Comparison of ENCODE assay signal across 18 cellular contexts in genomic region chr4:120105472-120105871, GRCh38. TPM values are rescaled to one million over a fixed set of nuclear protein-coding genes. Genes with fewer than 3 reads are reported as not detected.
DNase-seq lines count a peak whose midpoint lies in the region; ATAC-seq and TF ChIP-seq lines count a peak whose summit lies in the region.
"Had no signal": no experiment of that assay in that cellular context is flagged by ENCODE, and none has a peak within 500 bp of the region (broad histone marks: within the 10 kb centered on the region; RNA-seq: fewer than 3 reads in every experiment).

No MANE protein-coding gene starts in this region.

- no peak for TF ChIP-seq CTCF in chondrocyte (IDR thresholded peaks at IDR 0.05)

- H3K27ac Mint-ChIP-seq in stimulated activated memory B cell treated with anti-CD40 and anti-IgM and Interleukin-4, amounts not matched to agents 10 μg/mL and 1 μg/mL and 100 μg/mL, for 72 hours, result no peak overlapping the region
- H3K27ac Mint-ChIP-seq in chondrocyte (ENCODE audit: unreplicated experiment), result no peak overlapping the region
- H3K27ac Mint-ChIP-seq: activated naive CD8-positive, alpha-beta T cell treated with anti-CD3 and anti-CD28 coated beads for 36 hours; CD4-positive, CD25-positive, alpha-beta regulatory T cell; naive thymus-derived CD8-positive, alpha-beta T cell had no signal

- H3K27me3 Mint-ChIP-seq in stimulated activated memory B cell treated with anti-CD40 and anti-IgM and Interleukin-4, amounts not matched to agents 10 μg/mL and 1 μg/mL and 100 μg/mL, for 72 hours, result no peaks in the 10 kb centered on the region
- H3K27me3 Mint-ChIP-seq in chondrocyte (ENCODE audit: low read depth), result no peaks in the 10 kb centered on the region
- H3K27me3 Mint-ChIP-seq: activated naive CD8-positive, alpha-beta T cell treated with anti-CD3 and anti-CD28 coated beads for 36 hours; CD4-positive, CD25-positive, alpha-beta regulatory T cell had no signal

- no peaks in the 10 kb centered on the region for H3K4me1 Mint-ChIP-seq in stimulated activated memory B cell treated with anti-CD40 and anti-IgM and Interleukin-4, amounts not matched to agents 10 μg/mL and 1 μg/mL and 100 μg/mL, for 72 hours
- no peaks in the 10 kb centered on the region for H3K4me1 Mint-ChIP-seq in chondrocyte (ENCODE audit: low read depth)
- H3K4me1 Mint-ChIP-seq: activated naive CD8-positive, alpha-beta T cell treated with anti-CD3 and anti-CD28 coated beads for 36 hours; CD4-positive, CD25-positive, alpha-beta regulatory T cell; central memory CD8-positive, alpha-beta T cell; naive thymus-derived CD8-positive, alpha-beta T cell had no signal

- no peaks in the 10 kb centered on the region for H3K36me3 Mint-ChIP-seq in stimulated activated memory B cell treated with anti-CD40 and anti-IgM and Interleukin-4, amounts not matched to agents 10 μg/mL and 1 μg/mL and 100 μg/mL, for 72 hours
- no peaks in the 10 kb centered on the region for H3K36me3 Mint-ChIP-seq in chondrocyte (ENCODE audit: low read depth)
- H3K36me3 Mint-ChIP-seq: activated naive CD8-positive, alpha-beta T cell treated with anti-CD3 and anti-CD28 coated beads for 36 hours; CD4-positive, CD25-positive, alpha-beta regulatory T cell; naive thymus-derived CD8-positive, alpha-beta T cell had no signal

- H3K4me3 Mint-ChIP-seq in stimulated activated memory B cell treated with anti-CD40 and anti-IgM and Interleukin-4, amounts not matched to agents 10 μg/mL and 1 μg/mL and 100 μg/mL, for 72 hours, result no peak overlapping the region
- H3K4me3 Mint-ChIP-seq in chondrocyte (ENCODE audit: unreplicated experiment), result no peak overlapping the region
- H3K4me3 Mint-ChIP-seq: activated naive CD8-positive, alpha-beta T cell treated with anti-CD3 and anti-CD28 coated beads for 36 hours; CD4-positive, CD25-positive, alpha-beta regulatory T cell; central memory CD8-positive, alpha-beta T cell; naive thymus-derived CD8-positive, alpha-beta T cell had no signal

- ATAC-seq in GM18909 (IDR thresholded peaks at IDR 0.05; ENCODE audit: poor library complexity, unreplicated experiment), result peak; percentile 94
- ATAC-seq in GM21717 (IDR thresholded peaks at IDR 0.05; ENCODE audit: unreplicated experiment), result peak; percentile 68
- peak; percentile 99 for ATAC-seq in HG03097 (IDR thresholded peaks at IDR 0.05; ENCODE audit: low FRiP score, unreplicated experiment)
- ATAC-seq in stimulated activated memory B cell treated with anti-CD40 and anti-IgM and Interleukin-4, amounts not matched to agents 10 μg/mL and 1 μg/mL and 100 μg/mL, for 72 hours, result peak; percentile 43
- ATAC-seq: HepG2; left lung; naive thymus-derived CD8-positive, alpha-beta T cell had no signal

- no peaks in the 10 kb centered on the region for H3K9me3 Mint-ChIP-seq in stimulated activated memory B cell treated with anti-CD40 and anti-IgM and Interleukin-4, amounts not matched to agents 10 μg/mL and 1 μg/mL and 100 μg/mL, for 72 hours
- H3K9me3 Mint-ChIP-seq in chondrocyte (ENCODE audit: low read depth), result no peaks in the 10 kb centered on the region
- H3K9me3 Mint-ChIP-seq: activated naive CD8-positive, alpha-beta T cell treated with anti-CD3 and anti-CD28 coated beads for 36 hours; central memory CD8-positive, alpha-beta T cell; naive thymus-derived CD8-positive, alpha-beta T cell had no signal

- DNase-seq in chondrocyte (ENCODE audit: low spot score), result no peak
- DNase-seq in superior temporal gyrus (ENCODE audit: extremely low spot score), result no peak
- DNase-seq in NCI-H1092 (lab: John Stamatoyannopoulos, UW), result no peak
- no peak for DNase-seq in amygdala (lab: John Stamatoyannopoulos, UW)
- DNase-seq: activated naive CD8-positive, alpha-beta T cell treated with anti-CD3 and anti-CD28 coated beads for 36 hours; CD4-positive, CD25-positive, alpha-beta regulatory T cell; H7; head of caudate nucleus; left lung; naive thymus-derived CD8-positive, alpha-beta T cell; NCI-H1105 treated with DMSO at 0.1 percent for 48 hours; NCI-H526 treated with DMSO at 0.1 percent for 48 hours had no signal

RNA-seq across cellular contexts. Expression of gene MAD2L1, which starts 38.8 kb away (rescaled TPM):
- 7.7 to 9.8 TPM (median 9.4 TPM) in 3 replicates for total RNA-seq in chondrocyte

Comparison
In these comparisons a context has a peak if more than half of its experiments do, and no peak if none do; other contexts are left out.
1. ATAC-seq: peak in every context shown above with its lines; median percentile 99 in HG03097; 94 in GM18909; 68 in GM21717; 43 in stimulated activated memory B cell treated with anti-CD40 and anti-IgM and Interleukin-4, amounts not matched to agents 10 μg/mL and 1 μg/mL and 100 μg/mL, for 72 hours.